In genomic region chr19:36973844-36974195, GRCh38 we compare ENCODE assay signal across 8 cellular contexts. TPM values are rescaled to one million over a fixed set of nuclear protein-coding genes. Genes with fewer than 3 reads are reported as not detected.
A peak's percentile ranks its signal among the peaks of the same experiment; 100 is the strongest.
DNase-seq lines count a peak whose midpoint lies in the region; ATAC-seq and TF ChIP-seq lines count a peak whose summit lies in the region.

No MANE protein-coding gene starts in this region.

- H3K36me3 ChIP-seq in Panc1 (ENCODE audit: control insufficient read depth, insufficient read depth, low read length) (no peaks in the 10 kb centered on the region), prostate gland (no peaks in the 10 kb centered on the region)

- no peak for ATAC-seq in CD4-positive, alpha-beta T cell (ENCODE audit: poor library complexity)
- peak; percentile 26 for ATAC-seq in Panc1
- ATAC-seq in activated CD4-positive, CD25-positive, alpha-beta regulatory T cell treated with anti-CD3 and anti-CD28 coated beads, Interleukin-2, amount 50 U/mL, for 24 hours, result no peak
- no peak for ATAC-seq in HG03469 (IDR thresholded peaks at IDR 0.05; ENCODE audit: unreplicated experiment)
- no peak for ATAC-seq in GM18511 (IDR thresholded peaks at IDR 0.05; ENCODE audit: unreplicated experiment)

- no peaks in the 10 kb centered on the region for H3K27me3 Mint-ChIP-seq in CD4-positive, alpha-beta T cell

- H3K27ac Mint-ChIP-seq in CD4-positive, alpha-beta T cell, result peak overlapping the region; percentile 94

- CTCF ChIA-PET in CD4-positive, alpha-beta T cell (lab: Charles Lee), result interaction anchor here (0.6 to 1.6 kb wide), 22 partner anchors 13 to 806 kb away, joined by 3 to 11 read pairs (median 4); partner anchors contain the start of genes ZNF146, ZNF345, ZNF420 and ZNF565
- CTCF ChIA-PET in Panc1 (lab: Charles Lee), result interaction anchor here (0.7 kb wide), 1 partner anchor 1311 kb away, joined by 3 read pairs; no protein-coding TSS in a partner anchor

- no TSS peak for BruUV-seq in Panc1 (replicated peaks; lab: Mats Ljungman, UMichigan)

- intact Hi-C loops in CD4-positive, alpha-beta T cell (cut with DNase I, micrococcal nuclease), result loop anchor here (1.0 to 10.0 kb wide), 9 partner anchors 57 to 859 kb away; partner anchors contain the start of genes ZNF383 (in 2 of the 2), ZNF420 (in 2 of the 2), OVOL3 (in 1 of the 2) and POLR2I (in 1 of the 2)
- intact Hi-C loops in Panc1 (cut with micrococcal nuclease; ENCODE audit: unreplicated experiment), result no loop called here
- intact Hi-C loops in prostate gland (cut with DNase I), result loop anchor here (5.0 kb wide), 1 partner anchor 243 kb away; the partner anchor contains the start of gene ZNF383

- no peaks in the 10 kb centered on the region for H3K9me3 ChIP-seq in CD4-positive, alpha-beta T cell (ENCODE audit: control insufficient read depth, low read length)
- peaks cover 8% of the 10 kb centered on the region; the same call in 1 of the 2 replicates for H3K9me3 ChIP-seq in Panc1 (ENCODE audit: control insufficient read depth, insufficient read depth, low read depth, low read length)
- no peaks in the 10 kb centered on the region for H3K9me3 ChIP-seq in prostate gland

- H3K9me3 Mint-ChIP-seq in CD4-positive, alpha-beta T cell, result peaks cover 3% of the 10 kb centered on the region

- no peak for DNase-seq in CD4-positive, alpha-beta T cell
- DNase-seq in Panc1 (ENCODE audit: low read depth, low spot score) (no peak), epithelial cell of proximal tubule (ENCODE audit: low read depth) (no peak), prostate gland (ENCODE audit: low spot score) (no peak)
- no peak for DNase-seq in central memory CD4-positive, alpha-beta T cell

- peaks cover 16% of the 10 kb centered on the region for H3K4me1 Mint-ChIP-seq in CD4-positive, alpha-beta T cell (ENCODE audit: low read depth)

- TF ChIP-seq CTCF in CD4-positive, alpha-beta T cell (IDR thresholded peaks at IDR 0.05), result no peak
- TF ChIP-seq CTCF in Panc1 (IDR thresholded peaks at IDR 0.05), result no peak
- TF ChIP-seq CTCF in epithelial cell of proximal tubule (conservative IDR thresholded peaks at IDR 0.05; ENCODE audit: low read depth, low read length), result no peak
- TF ChIP-seq CTCF in prostate gland (IDR thresholded peaks at IDR 0.05), result no peak

- no peak for TF ChIP-seq POLR2A in prostate gland (IDR thresholded peaks at IDR 0.05)

- POLR2A ChIA-PET in CD4-positive, alpha-beta T cell (lab: Charles Lee), result interaction anchor here (0.6 to 1.8 kb wide), 8 partner anchors 58 to 513 kb away, joined by 3 to 10 read pairs (median 5); partner anchors contain the start of genes ZNF345, ZNF383, ZNF420 and ZNF527
- POLR2A ChIA-PET in Panc1 (lab: Charles Lee), result no interaction called here

- no peak overlapping the region for H3K27ac ChIP-seq in CD4-positive, alpha-beta T cell (ENCODE audit: low read depth, low read length)
- H3K27ac ChIP-seq in Panc1 (ENCODE audit: low read length) (peak overlapping the region; percentile 91), prostate gland (peak overlapping the region in 1 of 2 donors; percentile 75)

- H3K36me3 Mint-ChIP-seq in CD4-positive, alpha-beta T cell (ENCODE audit: low read depth), result peaks cover 54% of the 10 kb centered on the region

- H3K4me1 ChIP-seq in Panc1 (ENCODE audit: control insufficient read depth, insufficient read depth, low read length) (peaks cover 5% of the 10 kb centered on the region; the same call in 1 of the 2 replicates), prostate gland (replicated peaks) (peaks cover 4% of the 10 kb centered on the region)

- H3K4me3 Mint-ChIP-seq in CD4-positive, alpha-beta T cell, result peak overlapping the region; percentile 92

- H3K4me3 ChIP-seq in Panc1 (ENCODE audit: low read depth in 2 of 2, low read length in 2 of 2) (peak overlapping the region; percentile 76 to 87), epithelial cell of proximal tubule (ENCODE audit: low read depth, low read length) (peak overlapping the region; percentile 62), prostate gland (peak overlapping the region; percentile 51 to 55)

- H3K27me3 ChIP-seq in CD4-positive, alpha-beta T cell (ENCODE audit: control insufficient read depth, insufficient read depth, low read length), result no peaks in the 10 kb centered on the region
- H3K27me3 ChIP-seq in Panc1 (ENCODE audit: control insufficient read depth, insufficient read depth, low read length) (no peaks in the 10 kb centered on the region), prostate gland (replicated peaks; ENCODE audit: insufficient read depth) (no peaks in the 10 kb centered on the region)

- 43% methylated on average over 6 of the region's 6 CpGs for WGBS in prostate gland

- in situ Hi-C loops in Panc1 (cut with HindIII; ENCODE audit: low pct_unique_long_range_greater_than_20kb, low sequenced_read_pairs), result no loop called here

RNA-seq across cellular contexts. Expression of gene ZNF568, which starts 57.7 kb away (rescaled TPM):
- total RNA-seq in CD4-positive, alpha-beta T cell, result 1 to 10 TPM; 3.0 to 4.2 TPM
- total RNA-seq in Panc1 (2021; ENCODE audit: unreplicated experiment) (19.3 TPM), epithelial cell of proximal tubule (3.3 and 4.3 TPM in 2 replicates), prostate gland (10 to 100 TPM in 1 of 2 donors, 1 to 10 TPM in 1; 9.2 to 14.1 TPM)
- polyA plus RNA-seq in Panc1 (2012; ENCODE audit: insufficient read length), result 14.0 TPM

RNA-seq across cellular contexts. Expression of gene ZNF829, which starts 57.7 kb away (rescaled TPM):
- total RNA-seq in CD4-positive, alpha-beta T cell, result 1 to 10 TPM; 3.8 to 4.4 TPM
- total RNA-seq in Panc1 (2021; ENCODE audit: unreplicated experiment), result 7.2 TPM
- polyA plus RNA-seq in Panc1 (2012; ENCODE audit: insufficient read length), result 2.6 TPM
- 2.7 and 3.2 TPM in 2 replicates for total RNA-seq in epithelial cell of proximal tubule
- 1 to 10 TPM; 3.2 to 3.3 TPM for total RNA-seq in prostate gland
